23 cellular contexts compared by ENCODE assay signal in genomic region chr15:83324799-83325198, GRCh38.
"Had no signal": no experiment of that assay in that cellular context is flagged by ENCODE, and none has a peak within 500 bp of the region (broad histone marks: within the 10 kb centered on the region; RNA-seq: fewer than 3 reads in every experiment).

No MANE protein-coding gene starts in this region.

- H3K27me3 ChIP-seq: esophagus squamous epithelium, heart left ventricle, right lobe of liver, suprapubic skin, thyroid gland had no signal

- DNase-seq: effector memory CD4-positive, alpha-beta T cell; esophagus squamous epithelium; foreskin melanocyte; heart left ventricle; hippocampal formation; left cardiac atrium; left ventricle myocardium inferior; lower lobe of right lung; mesendoderm; naive B cell; occipital lobe; retina; right lobe of liver; stimulated activated CD4-positive, alpha-beta T cell treated with anti-CD3 and anti-CD28 coated beads, Interleukin-4, amount 100 ng/mL, for 1 hour; stimulated activated CD8-positive, alpha-beta memory T cell treated with anti-CD3 and anti-CD28 coated beads, Interleukin-4, amount 100 ng/mL, for 48 hours; stimulated activated naive CD8-positive, alpha-beta T cell treated with anti-CD3 and anti-CD28 coated beads, Interleukin-15, Interleukin-2, amounts not matched to agents 100 U/mL and 50 U/mL, for 24 hours; thyroid gland had no signal

- H3K4me3 ChIP-seq: esophagus squamous epithelium, heart left ventricle, left ventricle myocardium inferior, lower lobe of right lung, prostate gland, right lobe of liver, suprapubic skin, thyroid gland had no signal

- H3K27ac Mint-ChIP-seq: stimulated activated effector memory CD8-positive, alpha-beta T cell treated with anti-CD3 and anti-CD28 coated beads, Interleukin-12 subunit alpha, Interleukin-12 subunit beta, amount 100 ng/mL, for 72 hours; type B pancreatic cell had no signal

- ATAC-seq: heart left ventricle; lower lobe of right lung; right lobe of liver; stimulated activated effector memory CD8-positive, alpha-beta T cell treated with anti-CD3 and anti-CD28 coated beads, Interleukin-12 subunit alpha, Interleukin-12 subunit beta, amount 100 ng/mL, for 72 hours; stimulated activated naive CD8-positive, alpha-beta T cell treated with anti-CD3 and anti-CD28 coated beads, Interleukin-15, Interleukin-2, amounts not matched to agents 100 U/mL and 50 U/mL, for 24 hours had no signal

- H3K36me3 Mint-ChIP-seq: naive B cell; stimulated activated effector memory CD8-positive, alpha-beta T cell treated with anti-CD3 and anti-CD28 coated beads, Interleukin-12 subunit alpha, Interleukin-12 subunit beta, amount 100 ng/mL, for 72 hours; type B pancreatic cell had no signal

- H3K9me3 Mint-ChIP-seq: nephron; stimulated activated effector memory CD8-positive, alpha-beta T cell treated with anti-CD3 and anti-CD28 coated beads, Interleukin-12 subunit alpha, Interleukin-12 subunit beta, amount 100 ng/mL, for 72 hours; type B pancreatic cell had no signal

- H3K36me3 ChIP-seq: esophagus squamous epithelium, heart left ventricle, left ventricle myocardium inferior, lower lobe of right lung, prostate gland, right lobe of liver, suprapubic skin, thyroid gland had no signal

- H3K27ac ChIP-seq: esophagus squamous epithelium, heart left ventricle, left ventricle myocardium inferior, lower lobe of right lung, parathyroid adenoma, prostate gland, right lobe of liver, suprapubic skin, thyroid gland had no signal

- H3K4me3 Mint-ChIP-seq: naive B cell; nephron; stimulated activated effector memory CD8-positive, alpha-beta T cell treated with anti-CD3 and anti-CD28 coated beads, Interleukin-12 subunit alpha, Interleukin-12 subunit beta, amount 100 ng/mL, for 72 hours; type B pancreatic cell had no signal

- H3K9ac ChIP-seq: parathyroid adenoma had no signal

- H3K9me3 ChIP-seq: esophagus squamous epithelium, heart left ventricle, left ventricle myocardium inferior, lower lobe of right lung, prostate gland, right lobe of liver, suprapubic skin, thyroid gland had no signal

- H2AFZ ChIP-seq: parathyroid adenoma had no signal

- H3K4me1 Mint-ChIP-seq: naive B cell; stimulated activated effector memory CD8-positive, alpha-beta T cell treated with anti-CD3 and anti-CD28 coated beads, Interleukin-12 subunit alpha, Interleukin-12 subunit beta, amount 100 ng/mL, for 72 hours had no signal

- H3K27me3 Mint-ChIP-seq: type B pancreatic cell had no signal

- H3K4me1 ChIP-seq: heart left ventricle, left ventricle myocardium inferior, lower lobe of right lung, parathyroid adenoma, prostate gland, right lobe of liver, thyroid gland had no signal
